ENCODE assay signal across 12 cellular contexts in the genomic region with DNA sequence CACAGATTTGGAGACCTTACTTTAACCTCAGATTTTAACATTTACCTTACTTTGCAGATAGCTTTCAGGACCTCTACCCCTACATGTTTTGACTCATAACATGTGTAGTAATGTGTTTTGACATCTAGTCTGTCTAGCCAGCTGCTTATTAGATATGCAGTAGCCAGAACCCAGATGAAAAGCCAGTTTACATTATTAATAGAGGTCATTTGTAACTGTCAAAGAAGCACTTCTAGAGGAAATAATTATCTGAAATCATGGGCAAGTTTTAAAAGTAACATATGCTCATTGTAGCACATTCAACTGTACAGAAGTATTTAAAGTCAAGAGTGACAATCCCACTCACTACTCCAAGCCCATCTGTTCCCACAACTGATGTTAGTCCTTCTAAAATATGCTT.
DNase-seq lines count a peak whose midpoint lies in the region; ATAC-seq, FAIRE-seq and TF ChIP-seq lines count a peak whose summit lies in the region.
"Had no signal": no experiment of that assay in that cellular context is flagged by ENCODE, and none has a peak within 500 bp of the region (broad histone marks: within the 10 kb centered on the region; RNA-seq: fewer than 3 reads in every experiment).

No MANE protein-coding gene starts in this region.

- H3K4me2 ChIP-seq in A549, result peak overlapping the region; percentile 60

- DNase-seq in A549 (ENCODE audit: low read depth in 1 of 2, low spot score in 1 of 2), result no peak
- peak; percentile 13 for DNase-seq in bronchial epithelial cell (ENCODE audit: low read depth)
- DNase-seq in natural killer cell, result no peak
- no peak for DNase-seq in G401 (ENCODE audit: low spot score)
- DNase-seq in kidney tubule cell (ENCODE audit: low spot score), result no peak
- DNase-seq: activated CD4-positive, alpha-beta T cell treated with anti-CD3 and anti-CD28 coated beads, Interleukin-2, amount 50 U/mL, for 48 hours; cortex of kidney; NCI-H1417 treated with DMSO at 0.1 percent for 48 hours had no signal

- TF ChIP-seq RAD21 in A549 (conservative IDR thresholded peaks at IDR 0.05 in 1 of 2, IDR thresholded peaks at IDR 0.05 in 1 of 2), result no peak

- peak overlapping the region; percentile 81 to 93 for H3K27ac ChIP-seq in A549

- H3K4me1 Mint-ChIP-seq in IgD-negative memory B cell, result peaks cover 6 to 17% (median 9%) of the 10 kb centered on the region in 3 donors
- H3K4me1 Mint-ChIP-seq in natural killer cell, result peaks cover 13 to 28% of the 10 kb centered on the region in 2 donors

- CTCF ChIA-PET in A549 (lab: Yijun Ruan, JAX), result interaction anchor here (0.9 to 4.4 kb wide), 4 partner anchors 21 to 91 kb away, joined by 3 to 25 read pairs (median 8); no protein-coding TSS in a partner anchor

- H3K27ac Mint-ChIP-seq in IgD-negative memory B cell (peak overlapping the region in 2 of 3 donors; percentile 11 to 62), natural killer cell (peak overlapping the region; percentile 80 to 88)

- no peaks in the 10 kb centered on the region for H3K9me3 ChIP-seq in A549
- H3K9me3 ChIP-seq: HAP-1 had no signal

- peaks cover 9% of the 10 kb centered on the region for H3K36me3 Mint-ChIP-seq in IgD-negative memory B cell
- H3K36me3 Mint-ChIP-seq in natural killer cell, result peaks cover 42% of the 10 kb centered on the region

- no peak overlapping the region for H3K4me3 ChIP-seq in A549
- H3K4me3 ChIP-seq in bronchial epithelial cell (ENCODE audit: low read depth, low read length), result no peak overlapping the region
- H3K4me3 ChIP-seq: HAP-1 had no signal

- peak; percentile 39 for FAIRE-seq in A549 (lab: Jason Lieb, UNC)
- FAIRE-seq in bronchial epithelial cell (lab: Jason Lieb, UNC), result no peak

- in situ Hi-C loops in G401 (cut with HindIII; ENCODE audit: low sequenced_read_pairs), result no loop called here

- ATAC-seq in A549, result no peak
- no peak for ATAC-seq in natural killer cell
- ATAC-seq in GM21723 (IDR thresholded peaks at IDR 0.05; ENCODE audit: unreplicated experiment), result no peak
- no peak for ATAC-seq in HG02798 (IDR thresholded peaks at IDR 0.05; ENCODE audit: poor library complexity, unreplicated experiment)

- H3K27me3 ChIP-seq in bronchial epithelial cell (ENCODE audit: control insufficient read depth, insufficient read depth, low read length), result no peaks in the 10 kb centered on the region

- no peak for TF ChIP-seq EP300 in A549 (IDR thresholded peaks at IDR 0.05)

- H3K36me3 ChIP-seq in bronchial epithelial cell (ENCODE audit: control insufficient read depth, insufficient read depth, low read length), result no peaks in the 10 kb centered on the region
- H3K36me3 ChIP-seq: HAP-1 had no signal

- no peak overlapping the region for H3K4me3 Mint-ChIP-seq in IgD-negative memory B cell
- no peak overlapping the region for H3K4me3 Mint-ChIP-seq in natural killer cell

- H3K9me3 Mint-ChIP-seq in IgD-negative memory B cell (no peaks in the 10 kb centered on the region), natural killer cell (no peaks in the 10 kb centered on the region)

- TF ChIP-seq CTCF in A549 (IDR thresholded peaks at IDR 0.05) (no peak), bronchial epithelial cell (IDR thresholded peaks at IDR 0.05; ENCODE audit: insufficient read depth, low read length, severe bottlenecking) (no peak), natural killer cell (IDR thresholded peaks at IDR 0.05) (no peak)

- intact Hi-C loops in natural killer cell (cut with micrococcal nuclease), result no loop called here

- peaks cover 84% of the 10 kb centered on the region for H3K4me1 ChIP-seq in A549
- H3K4me1 ChIP-seq: HAP-1 had no signal

- H3K27me3 Mint-ChIP-seq in IgD-negative memory B cell, result no peaks in the 10 kb centered on the region
- no peaks in the 10 kb centered on the region for H3K27me3 Mint-ChIP-seq in natural killer cell (ENCODE audit: low read depth in 2 of 2)

- TF ChIP-seq POLR2A in A549 (IDR thresholded peaks at IDR 0.05; ENCODE audit: low read length), result no peak

- POLR2A ChIA-PET in A549 (lab: Yijun Ruan, JAX), result no interaction called here

TF ChIP-seq in A549, 52 proteins besides CTCF, POLR2A, EP300 and RAD21:
- TF ChIP-seq ZNF302 (CRISPR knock-in tag; IDR thresholded peaks at IDR 0.05) (no peak), RFX5 (IDR thresholded peaks at IDR 0.05) (no peak), FOXS1 (CRISPR knock-in tag; IDR thresholded peaks at IDR 0.05) (no peak), RARB (CRISPR knock-in tag; IDR thresholded peaks at IDR 0.05) (no peak), KDM1A (IDR thresholded peaks at IDR 0.05; ENCODE audit: low read depth) (no peak), CBX2 (IDR thresholded peaks at IDR 0.05; ENCODE audit: borderline replicate concordance, low read depth) (no peak), CHD4 (IDR thresholded peaks at IDR 0.05; ENCODE audit: borderline replicate concordance) (no peak), HOXB13 (CRISPR knock-in tag; IDR thresholded peaks at IDR 0.05; ENCODE audit: low read depth) (no peak), HOXA7 (CRISPR knock-in tag; IDR thresholded peaks at IDR 0.05) (no peak)
- TF ChIP-seq, protein P1, sequence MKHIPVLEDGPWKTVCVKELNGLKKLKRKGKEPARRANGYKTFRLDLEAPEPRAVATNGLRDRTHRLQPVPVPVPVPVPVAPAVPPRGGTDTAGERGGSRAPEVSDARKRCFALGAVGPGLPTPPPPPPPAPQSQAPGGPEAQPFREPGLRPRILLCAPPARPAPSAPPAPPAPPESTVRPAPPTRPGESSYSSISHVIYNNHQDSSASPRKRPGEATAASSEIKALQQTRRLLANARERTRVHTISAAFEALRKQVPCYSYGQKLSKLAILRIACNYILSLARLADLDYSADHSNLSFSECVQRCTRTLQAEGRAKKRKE (CRISPR knock-in tag; IDR thresholded peaks at IDR 0.05; ENCODE audit: low read depth), result no peak
- TF ChIP-seq, protein P2, sequence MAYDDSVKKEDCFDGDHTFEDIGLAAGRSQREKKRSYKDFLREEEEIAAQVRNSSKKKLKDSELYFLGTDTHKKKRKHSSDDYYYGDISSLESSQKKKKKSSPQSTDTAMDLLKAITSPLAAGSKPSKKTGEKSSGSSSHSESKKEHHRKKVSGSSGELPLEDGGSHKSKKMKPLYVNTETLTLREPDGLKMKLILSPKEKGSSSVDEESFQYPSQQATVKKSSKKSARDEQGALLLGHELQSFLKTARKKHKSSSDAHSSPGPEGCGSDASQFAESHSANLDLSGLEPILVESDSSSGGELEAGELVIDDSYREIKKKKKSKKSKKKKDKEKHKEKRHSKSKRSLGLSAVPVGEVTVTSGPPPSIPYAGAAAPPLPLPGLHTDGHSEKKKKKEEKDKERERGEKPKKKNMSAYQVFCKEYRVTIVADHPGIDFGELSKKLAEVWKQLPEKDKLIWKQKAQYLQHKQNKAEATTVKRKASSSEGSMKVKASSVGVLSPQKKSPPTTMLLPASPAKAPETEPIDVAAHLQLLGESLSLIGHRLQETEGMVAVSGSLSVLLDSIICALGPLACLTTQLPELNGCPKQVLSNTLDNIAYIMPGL (CRISPR knock-in tag; IDR thresholded peaks at IDR 0.05; ENCODE audit: borderline replicate concordance), result no peak
- TF ChIP-seq, protein P3, sequence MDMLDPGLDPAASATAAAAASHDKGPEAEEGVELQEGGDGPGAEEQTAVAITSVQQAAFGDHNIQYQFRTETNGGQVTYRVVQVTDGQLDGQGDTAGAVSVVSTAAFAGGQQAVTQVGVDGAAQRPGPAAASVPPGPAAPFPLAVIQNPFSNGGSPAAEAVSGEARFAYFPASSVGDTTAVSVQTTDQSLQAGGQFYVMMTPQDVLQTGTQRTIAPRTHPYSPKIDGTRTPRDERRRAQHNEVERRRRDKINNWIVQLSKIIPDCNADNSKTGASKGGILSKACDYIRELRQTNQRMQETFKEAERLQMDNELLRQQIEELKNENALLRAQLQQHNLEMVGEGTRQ (IDR thresholded peaks at IDR 0.05), result no peak
